13 cellular contexts compared by ENCODE assay signal in genomic region chr3:182959474-182960350, GRCh38. TPM values are rescaled to one million over a fixed set of nuclear protein-coding genes. Genes with fewer than 3 reads are reported as not detected.
A peak's percentile ranks its signal among the peaks of the same experiment; 100 is the strongest.
DNase-seq lines count a peak whose midpoint lies in the region; ATAC-seq, FAIRE-seq and TF ChIP-seq lines count a peak whose summit lies in the region.
"Had no signal": no experiment of that assay in that cellular context is flagged by ENCODE, and none has a peak within 500 bp of the region (broad histone marks: within the 10 kb centered on the region; RNA-seq: fewer than 3 reads in every experiment).

No MANE protein-coding gene starts in this region.

- H3K9me3 Mint-ChIP-seq in brain (no peaks in the 10 kb centered on the region), nephron (no peaks in the 10 kb centered on the region)

- no peak for TF ChIP-seq CTCF in brain (conservative IDR thresholded peaks at IDR 0.05)
- no peak for TF ChIP-seq CTCF in nephron (IDR thresholded peaks at IDR 0.05; ENCODE audit: unreplicated experiment in 3 of 3)
- no peak for TF ChIP-seq CTCF in RWPE1 (conservative IDR thresholded peaks at IDR 0.05; ENCODE audit: low read depth)

- no peak for TF ChIP-seq POLR2A in GM12892 (IDR thresholded peaks at IDR 0.05; ENCODE audit: low read depth, low read length)

- H3K36me3 Mint-ChIP-seq in brain (peaks cover 33% of the 10 kb centered on the region), nephron (ENCODE audit: low read depth) (peaks cover 43% of the 10 kb centered on the region)

- POLR2A ChIA-PET in RWPE1 (lab: Yijun Ruan, JAX; ENCODE audit: low non-redundant PET), result no interaction called here

- H3K4me3 Mint-ChIP-seq in brain, result peak overlapping the region in 1 of 5 experiments; percentile 59
- no peak overlapping the region for H3K4me3 Mint-ChIP-seq in nephron

- ATAC-seq in HG02571 (IDR thresholded peaks at IDR 0.05; ENCODE audit: unreplicated experiment), result no peak
- ATAC-seq: stimulated activated naive CD8-positive, alpha-beta T cell treated with anti-CD3 and anti-CD28 coated beads, Interleukin-15, Interleukin-2, amounts not matched to agents 100 U/mL and 50 U/mL, for 24 hours had no signal

- FAIRE-seq in GM12892 (lab: Jason Lieb, UNC), result peak; percentile 27

- H3K27me3 Mint-ChIP-seq in brain (no peaks in the 10 kb centered on the region), nephron (ENCODE audit: low read depth) (no peaks in the 10 kb centered on the region)

- no peak overlapping the region for H3K27ac ChIP-seq in RWPE1

- DNase-seq in GM12892 (ENCODE audit: insufficient read length) (no peak), NCI-H146 treated with DMSO at 0.1 percent for 48 hours (lab: John Stamatoyannopoulos, UW; ENCODE audit: unreplicated experiment) (peak; percentile 90), amniotic stem cell (lab: John Stamatoyannopoulos, UW) (no peak), NK-92 (lab: John Stamatoyannopoulos, UW; ENCODE audit: unreplicated experiment) (no peak), RWPE1 (ENCODE audit: low spot score) (no peak)
- DNase-seq: cerebellar nuclear complex; H7; NCI-H2171; stimulated activated CD4-positive, alpha-beta T cell treated with anti-CD3 and anti-CD28 coated beads, Interleukin-15, amount 100 ng/mL, for 24 hours; stimulated activated naive CD8-positive, alpha-beta T cell treated with anti-CD3 and anti-CD28 coated beads, Interleukin-15, Interleukin-2, amounts not matched to agents 100 U/mL and 50 U/mL, for 24 hours had no signal

- CTCF ChIA-PET in RWPE1 (lab: Yijun Ruan, JAX), result interaction anchor here (0.6 to 0.7 kb wide), 2 partner anchors 65 to 97 kb away, joined by 3 read pairs; no protein-coding TSS in a partner anchor

- H3K4me1 Mint-ChIP-seq in brain (peaks cover 28% of the 10 kb centered on the region), nephron (peaks cover 9% of the 10 kb centered on the region)

- H3K27ac Mint-ChIP-seq in brain (peak overlapping the region in 4 of 5 experiments; percentile 2 to 77 (median 50)), nephron (peak overlapping the region in 2 of 3 experiments; percentile 35 to 60)

RNA-seq across cellular contexts. Expression of gene DCUN1D1, which starts 20.6 kb away (rescaled TPM):
- polyA plus RNA-seq in GM12892 (2012; ENCODE audit: missing spikeins), result 28.2 TPM
- 6.7 TPM for polyA plus RNA-seq in brain (ENCODE audit: insufficient read depth, low read depth, low replicate concordance)
